ENCODE assay signal across 29 cellular contexts in the genomic region with DNA sequence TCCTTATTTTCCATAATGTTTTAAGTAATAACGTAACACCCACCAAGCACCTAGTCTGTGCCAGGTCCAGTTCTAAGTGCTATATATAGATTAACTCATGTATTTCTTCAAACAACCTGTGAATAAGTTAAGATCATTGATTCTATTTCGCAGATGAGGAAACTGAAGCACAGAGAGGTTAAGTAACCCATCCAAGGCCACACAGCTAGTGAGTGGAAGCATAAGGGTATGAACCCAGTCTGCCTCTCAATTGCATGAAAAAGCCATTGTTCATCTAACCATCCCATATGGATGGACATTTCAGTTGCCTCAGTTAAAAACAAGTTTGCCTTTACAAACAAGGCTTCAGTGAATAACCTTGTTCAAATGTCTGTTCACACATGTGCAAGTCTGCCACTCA. TPM values are rescaled to one million over a fixed set of nuclear protein-coding genes. Genes with fewer than 3 reads are reported as not detected.
A peak's percentile ranks its signal among the peaks of the same experiment; 100 is the strongest.
DNase-seq lines count a peak whose midpoint lies in the region; ATAC-seq, FAIRE-seq and TF ChIP-seq lines count a peak whose summit lies in the region.
"Had no signal": no experiment of that assay in that cellular context is flagged by ENCODE, and none has a peak within 500 bp of the region (broad histone marks: within the 10 kb centered on the region; RNA-seq: fewer than 3 reads in every experiment).

No MANE protein-coding gene starts in this region.

- POLR2A ChIA-PET in HepG2 (lab: Yijun Ruan, JAX), result no interaction called here

- no peaks in the 10 kb centered on the region for H3K4me1 ChIP-seq in HepG2 (ENCODE audit: insufficient read depth, low read length)
- no peaks in the 10 kb centered on the region for H3K4me1 ChIP-seq in right lobe of liver
- no peaks in the 10 kb centered on the region for H3K4me1 ChIP-seq in Karpas-422 (ENCODE audit: low read length)
- H3K4me1 ChIP-seq in esophagus muscularis mucosa, result no peaks in the 10 kb centered on the region
- H3K4me1 ChIP-seq: BE2C had no signal

- H3K79me2 ChIP-seq in HepG2 (ENCODE audit: insufficient read depth, low read length), result no peaks in the 10 kb centered on the region
- no peaks in the 10 kb centered on the region for H3K79me2 ChIP-seq in Karpas-422 (ENCODE audit: low read length)

- TF ChIP-seq EP300 in HepG2 (IDR thresholded peaks at IDR 0.05; ENCODE audit: low read depth in 2 of 2, low read length in 2 of 2) (no peak), HepG2 (CRISPR knock-in tag; IDR thresholded peaks at IDR 0.05; ENCODE audit: borderline replicate concordance) (no peak), esophagus muscularis mucosa (IDR thresholded peaks at IDR 0.05) (no peak)

- H3K4me3 ChIP-seq in HepG2 (replicated peaks in 1 of 3; ENCODE audit: insufficient read depth in 1 of 3, low read depth in 2 of 3, low read length in 3 of 3) (no peak overlapping the region), right lobe of liver (no peak overlapping the region), Karpas-422 (ENCODE audit: low read length) (no peak overlapping the region), esophagus muscularis mucosa (no peak overlapping the region)
- H3K4me3 ChIP-seq: BLaER1 had no signal

- H3K36me3 ChIP-seq in HepG2 (replicated peaks in 1 of 2; ENCODE audit: control insufficient read depth in 1 of 2, insufficient read depth in 2 of 2, low read length in 2 of 2) (no peaks in the 10 kb centered on the region), right lobe of liver (no peaks in the 10 kb centered on the region), Karpas-422 (ENCODE audit: insufficient read depth, low read length) (no peaks in the 10 kb centered on the region), esophagus muscularis mucosa (no peaks in the 10 kb centered on the region)
- H3K36me3 ChIP-seq: BE2C, BLaER1 had no signal

- H3K9ac ChIP-seq in HepG2 (ENCODE audit: insufficient read depth, low read depth, low read length) (no peak overlapping the region), Karpas-422 (ENCODE audit: low read length) (no peak overlapping the region)
- H3K9ac ChIP-seq: BLaER1 had no signal

- BruUV-seq in HepG2 (replicated peaks; lab: Mats Ljungman, UMichigan), result no TSS peak

- peaks cover 12% of the 10 kb centered on the region for H3K9me3 ChIP-seq in HepG2 (ENCODE audit: low read length)
- peaks cover 0 to 7% (median 0%) of the 10 kb centered on the region in 4 donors for H3K9me3 ChIP-seq in right lobe of liver
- H3K9me3 ChIP-seq in Karpas-422 (ENCODE audit: low read length), result peaks cover 5% of the 10 kb centered on the region; the same call in 1 of the 2 replicates
- peaks cover 0 to 25% (median 14%) of the 10 kb centered on the region in 4 donors for H3K9me3 ChIP-seq in esophagus muscularis mucosa
- H3K9me3 ChIP-seq: BE2C had no signal

- H3K9me2 ChIP-seq in Karpas-422 (replicated peaks; ENCODE audit: insufficient read depth, low read length), result no peaks in the 10 kb centered on the region

- TF ChIP-seq CTCF in HepG2 (CRISPR knock-in tag; IDR thresholded peaks at IDR 0.05), result no peak
- no peak for TF ChIP-seq CTCF in right lobe of liver (IDR thresholded peaks at IDR 0.05)
- TF ChIP-seq CTCF in esophagus muscularis mucosa (IDR thresholded peaks at IDR 0.05), result no peak

- H3K27ac ChIP-seq in HepG2 (ENCODE audit: extremely low read length, insufficient read depth, low read length), result no peak overlapping the region
- H3K27ac ChIP-seq in right lobe of liver, result no peak overlapping the region
- no peak overlapping the region for H3K27ac ChIP-seq in Karpas-422 (ENCODE audit: low read length)
- H3K27ac ChIP-seq in esophagus muscularis mucosa (replicated peaks in 1 of 4), result no peak overlapping the region
- H3K27ac ChIP-seq: BLaER1 had no signal

- in situ Hi-C loops in HepG2 (cut with HindIII; ENCODE audit: extremely low pct_ligation_motif_present, low pct_unique_long_range_greater_than_20kb), result no loop called here

- peak; percentile 62 for FAIRE-seq in HepG2 (lab: Jason Lieb, UNC)
- FAIRE-seq: A204.1, GM12891, GM19239 had no signal

- intact Hi-C loops in HepG2 (cut with micrococcal nuclease; ENCODE audit: unreplicated experiment) (loop anchor here (5.0 kb wide), 1 partner anchor 194 kb away; no protein-coding TSS in a partner anchor), right lobe of liver (cut with DNase I) (no loop called here), esophagus muscularis mucosa (cut with DNase I) (no loop called here)

- TF ChIP-seq RAD21 in HepG2 (CRISPR knock-in tag; IDR thresholded peaks at IDR 0.05), result no peak

- H3K4me2 ChIP-seq in HepG2 (ENCODE audit: low read depth, low read length), result no peak overlapping the region
- no peak overlapping the region for H3K4me2 ChIP-seq in Karpas-422 (ENCODE audit: low read depth, low read length, poor library complexity, severe bottlenecking)
- H3K4me2 ChIP-seq: BLaER1 had no signal

- DNase-seq in HepG2 (ENCODE audit: low spot score), result no peak
- DNase-seq in right lobe of liver, result no peak
- DNase-seq in AG20443 (ENCODE audit: low spot score), result peak; percentile 1
- DNase-seq in Karpas-422, result peak; percentile 17
- peak; percentile 10 for DNase-seq in esophagus muscularis mucosa (ENCODE audit: extremely low spot score)
- no peak for DNase-seq in midbrain (lab: John Stamatoyannopoulos, UW)
- no peak for DNase-seq in HPDE6-E6E7 (ENCODE audit: extremely low spot score)
- DNase-seq: 8988T; BE2C; C1 segment of cervical spinal cord; CD4-positive, alpha-beta memory T cell; CD4-positive, CD25-positive, alpha-beta regulatory T cell; CD8-positive, alpha-beta memory T cell; COR-L47; DMS 273 treated with DMSO at 0.1 percent for 48 hours; DMS153; DMS53; DMS79; DND-41; EL; GDM1 had no signal

- TF ChIP-seq POLR2A in HepG2 (IDR thresholded peaks at IDR 0.05; ENCODE audit: insufficient read depth in 1 of 2, low read depth in 2 of 2, low read length in 2 of 2) (no peak), right lobe of liver (IDR thresholded peaks at IDR 0.05) (no peak), esophagus muscularis mucosa (IDR thresholded peaks at IDR 0.05; ENCODE audit: low read depth) (no peak)

- WGBS in HepG2 (ENCODE audit: low lambda C conversion rate), result 45% methylated on average over 2 of the region's 2 CpGs
- 85% methylated on average over 2 of the region's 2 CpGs for WGBS in right lobe of liver (ENCODE audit: insufficient coverage, low coverage, low lambda C conversion rate, missing lambda C conversion rate)
- WGBS in esophagus muscularis mucosa, result 77% methylated on average over 2 of the region's 2 CpGs

- no peak overlapping the region for H2AFZ ChIP-seq in HepG2 (ENCODE audit: low read length)
- no peak overlapping the region for H2AFZ ChIP-seq in Karpas-422 (ENCODE audit: low read length)

- H3K27me3 ChIP-seq in HepG2 (ENCODE audit: control insufficient read depth in 1 of 2, insufficient read depth in 2 of 2, low read length in 2 of 2), result peaks cover 6 to 12% of the 10 kb centered on the region in 2 experiments; a peak in 3 of 5 replicates
- no peaks in the 10 kb centered on the region for H3K27me3 ChIP-seq in right lobe of liver
- H3K27me3 ChIP-seq in Karpas-422 (ENCODE audit: low read length), result no peaks in the 10 kb centered on the region
- peaks cover 0 to 13% (median 2%) of the 10 kb centered on the region in 4 donors for H3K27me3 ChIP-seq in esophagus muscularis mucosa
- H3K27me3 ChIP-seq: BE2C, BLaER1 had no signal

- H4K20me1 ChIP-seq in HepG2 (ENCODE audit: insufficient read depth, low read length) (no peaks in the 10 kb centered on the region), Karpas-422 (ENCODE audit: insufficient read depth, low read depth, low read length) (no peaks in the 10 kb centered on the region)
- H4K20me1 ChIP-seq: BLaER1 had no signal

- CTCF ChIA-PET in HepG2 (lab: Yijun Ruan, JAX; ENCODE audit: low intra/inter-chr PET ratio, low total read pairs), result no interaction called here

- ATAC-seq in HepG2 (no peak), right lobe of liver (no peak), GM21529 (IDR thresholded peaks at IDR 0.05; ENCODE audit: unreplicated experiment) (no peak)

TF ChIP-seq in HepG2, 621 proteins besides CTCF, POLR2A, EP300 and RAD21:
- TF ChIP-seq ZSCAN29 (CRISPR knock-in tag; conservative IDR thresholded peaks at IDR 0.05) (no peak), ZNF768 (CRISPR knock-in tag; IDR thresholded peaks at IDR 0.05) (peak; percentile 81; the same call in 1 of the 2 replicates)

RNA-seq across cellular contexts. Expression of a gene that starts 20.8 kb away (rescaled TPM):
- total RNA-seq in HepG2 (2016; rRNA removed; fragmentation: Illumina TruSeq; extraction: Trizol) (not detected in 2 replicates), right lobe of liver (not detected), esophagus muscularis mucosa (not detected)
- not detected in 2 replicates for total RNA-seq in HepG2 (2016; cell fraction: cytosol; rRNA removed; fragmentation: Illumina TruSeq; extraction: Trizol; ENCODE audit: low read depth)
- total RNA-seq in HepG2 (2016; cell fraction: insoluble cytoplasmic fraction; rRNA removed; fragmentation: Illumina TruSeq; extraction: Trizol), result not detected in 2 replicates
- total RNA-seq in HepG2 (2016; cell fraction: membrane; rRNA removed; fragmentation: Illumina TruSeq; extraction: Trizol), result not detected in 2 replicates
- total RNA-seq in HepG2 (2016; cell fraction: nucleus; rRNA removed; fragmentation: Illumina TruSeq; extraction: Trizol), result not detected in 2 replicates
- not detected in 2 replicates for polyA plus RNA-seq in HepG2 (2011; rRNA removed)
- polyA plus RNA-seq in HepG2 (2011; cell fraction: cytosol; rRNA removed), result not detected in 2 replicates
- not detected in 2 replicates for polyA plus RNA-seq in HepG2 (2011; cell fraction: nucleus; rRNA removed)
- not detected in 2 replicates for polyA plus RNA-seq in HepG2 (2012)
- not detected in 2 replicates for polyA plus RNA-seq in HepG2 (2016; cell fraction: cytosol; fragmentation: Illumina TruSeq; extraction: Trizol; ENCODE audit: low read depth)
- polyA plus RNA-seq in HepG2 (2016; cell fraction: insoluble cytoplasmic fraction; fragmentation: Illumina TruSeq; extraction: Trizol; ENCODE audit: low read depth), result not detected in 2 replicates
- not detected in 2 replicates for polyA plus RNA-seq in HepG2 (2016; cell fraction: membrane; fragmentation: Illumina TruSeq; extraction: Trizol; ENCODE audit: low read depth)
- polyA plus RNA-seq in HepG2 (2016; cell fraction: nucleus; fragmentation: Illumina TruSeq; extraction: Trizol; ENCODE audit: insufficient read depth, low read depth), result not detected in 2 replicates
- not detected in 2 replicates for polyA minus RNA-seq in HepG2 (2011; rRNA and poly(A)+ RNA removed; ENCODE audit: low replicate concordance)
- polyA minus RNA-seq in HepG2 (2011; cell fraction: cytosol; rRNA and poly(A)+ RNA removed), result not detected in 2 replicates
- polyA minus RNA-seq in HepG2 (2011; cell fraction: nucleus; rRNA and poly(A)+ RNA removed), result not detected in 2 replicates
- not detected in 2 replicates for total RNA-seq in Karpas-422 (2014; rRNA removed; shearing (Covaris generic); ENCODE audit: low replicate concordance)
- total RNA-seq: CD4-positive, alpha-beta memory T cell; CD4-positive, CD25-positive, alpha-beta regulatory T cell; CD8-positive, alpha-beta memory T cell; Daoy; G401 had no signal
- polyA plus RNA-seq: CD14-positive monocyte; CD4-positive, alpha-beta memory T cell; CD4-positive, CD25-positive, alpha-beta regulatory T cell; CD8-positive, alpha-beta memory T cell had no signal

Comparison
In these comparisons a context has a peak if more than half of its experiments do, and no peak if none do; other contexts are left out.
1. DNase-seq: peak in AG20443 (single experiment), Karpas-422 (single experiment) and esophagus muscularis mucosa (single experiment); none in HepG2 (single experiment), right lobe of liver (0 of 3), midbrain (single experiment) and HPDE6-E6E7 (single experiment).